In genomic region chr10:42781893-42782445, GRCh38 we compare ENCODE assay signal across 8 cellular contexts. TPM values are rescaled to one million over a fixed set of nuclear protein-coding genes. Genes with fewer than 3 reads are reported as not detected.
DNase-seq lines count a peak whose midpoint lies in the region; ATAC-seq, FAIRE-seq and TF ChIP-seq lines count a peak whose summit lies in the region.

No MANE protein-coding gene starts in this region.

- H3K9me1 ChIP-seq in K562 (ENCODE audit: control insufficient read depth, insufficient read depth, low read length): no peaks in the 10 kb centered on the region

- peak overlapping the region; percentile 79 for H3K27ac ChIP-seq in HUES64 (ENCODE audit: low read depth, low read length)
- H3K27ac ChIP-seq in K562 (ENCODE audit: extremely low read depth, low read depth, low read length): peak overlapping the region; percentile 91
- H3K27ac ChIP-seq in thoracic aorta: peak overlapping the region; percentile 86 to 94

- H3K4me1 ChIP-seq in HUES64 (ENCODE audit: insufficient read depth, low read length): peaks cover 6% of the 10 kb centered on the region; the same call in 1 of the 2 replicates
- peaks cover 0 to 12% of the 10 kb centered on the region in 2 experiments; a peak in 3 of 5 replicates for H3K4me1 ChIP-seq in K562 (replicated peaks in 1 of 2; ENCODE audit: control insufficient read depth in 2 of 2, insufficient read depth in 2 of 2, low read length in 2 of 2)
- H3K4me1 ChIP-seq in thoracic aorta (ENCODE audit: control insufficient read depth in 1 of 2, low read depth in 2 of 2): peaks cover 3 to 17% of the 10 kb centered on the region in 2 donors

- TSS peak; percentile 87 for BruUV-seq in K562 (replicated peaks; lab: Mats Ljungman, UMichigan)

- CTCF ChIA-PET in K562 (lab: Yijun Ruan, JAX; ENCODE audit: low intra/inter-chr PET ratio) (no interaction called here), HEK293T (lab: Yijun Ruan, JAX) (no interaction called here)

- WGBS in HUES64: 45% methylated on average over 18 of the region's 18 CpGs
- WGBS in K562 (ENCODE audit: insufficient coverage, low coverage, missing lambda C conversion rate): 36% methylated on average over 18 of the region's 18 CpGs

- H4K20me1 ChIP-seq in K562 (replicated peaks; ENCODE audit: control insufficient read depth, insufficient read depth, low read length): no peaks in the 10 kb centered on the region

- H3K9ac ChIP-seq in HUES64 (ENCODE audit: low read depth, low read length) (peak overlapping the region; percentile 89), K562 (ENCODE audit: insufficient read depth in 1 of 2, low read depth in 2 of 2, low read length in 2 of 2) (peak overlapping the region; percentile 93 to 95)

- TF ChIP-seq CTCF in K562 (IDR thresholded peaks at IDR 0.05 in 2 of 3, conservative IDR thresholded peaks at IDR 0.05 in 1 of 3; ENCODE audit: insufficient read depth in 2 of 3, low read depth in 1 of 3, low read length in 3 of 3): no peak
- TF ChIP-seq CTCF in thoracic aorta (IDR thresholded peaks at IDR 0.05): no peak

- DNase-seq in K562 (ENCODE audit: extremely low read depth in 1 of 4, low spot score in 3 of 4) (peak in 1 of 4 experiments; percentile 43), left kidney (ENCODE audit: low read depth, low spot score) (peak; percentile 39), thoracic aorta (ENCODE audit: low spot score) (no peak), HEK293T (ENCODE audit: extremely low spot score) (no peak), Ammon's horn (ENCODE audit: low spot score) (no peak)

- intact Hi-C loops in K562 (cut with micrococcal nuclease): loop anchor here (2.0 to 5.0 kb wide), 3 partner anchors 29 to 230 kb away; partner anchors contain the start of gene ZNF33B

- no peak for TF ChIP-seq EP300 in K562 (IDR thresholded peaks at IDR 0.05; ENCODE audit: low read length)

- H3K9me3 ChIP-seq in HUES64 (ENCODE audit: insufficient read depth, low read depth, low read length) (no peaks in the 10 kb centered on the region), K562 (replicated peaks; ENCODE audit: control insufficient read depth, insufficient read depth, low read depth, low read length) (0 out of 2 replicates have a peak, but pooled peaks cover 3% of the 10 kb centered on the region), thoracic aorta (no peaks in the 10 kb centered on the region)

- H3K4me3 ChIP-seq in HUES64 (ENCODE audit: low read length) (peak overlapping the region; percentile 93), K562 (peak overlapping the region; percentile 66), thoracic aorta (peak overlapping the region; percentile 91)

- H3K27me3 ChIP-seq in HUES64 (ENCODE audit: insufficient read depth, low read length): peaks cover 18% of the 10 kb centered on the region
- H3K27me3 ChIP-seq in K562 (ENCODE audit: control insufficient read depth in 2 of 2, insufficient read depth in 2 of 2, low read length in 2 of 2): peaks cover 0 to 7% of the 10 kb centered on the region in 2 experiments; a peak in 2 of 5 replicates
- no peaks in the 10 kb centered on the region for H3K27me3 ChIP-seq in thoracic aorta (replicated peaks; ENCODE audit: insufficient read depth)

- peak overlapping the region; percentile 94 for H3K4me2 ChIP-seq in K562 (ENCODE audit: insufficient read depth, low read length)

- no peak for TF ChIP-seq POLR2A in K562 (conservative IDR thresholded peaks at IDR 0.05)

- in situ Hi-C loops in K562 (cut with MboI): no loop called here

- no peak for TF ChIP-seq RAD21 in K562 (CRISPR knock-in tag; conservative IDR thresholded peaks at IDR 0.05 in 1 of 2, IDR thresholded peaks at IDR 0.05 in 1 of 2)

- peaks cover 30% of the 10 kb centered on the region for H3K36me3 ChIP-seq in HUES64 (ENCODE audit: insufficient read depth, low read length)
- peaks cover 32% of the 10 kb centered on the region for H3K36me3 ChIP-seq in K562 (ENCODE audit: control insufficient read depth, insufficient read depth, low read length)
- H3K36me3 ChIP-seq in thoracic aorta: peaks cover 14% of the 10 kb centered on the region

- POLR2A ChIA-PET in K562 (lab: Yijun Ruan, JAX) (interaction anchor here (0.7 to 3.2 kb wide), 8 partner anchors 9 to 140 kb away, joined by 3 to 17 read pairs (median 4); no protein-coding TSS in a partner anchor), HEK293T (lab: Yijun Ruan, JAX) (interaction anchor here (0.7 to 1.8 kb wide), 6 partner anchors 9 to 29 kb away, joined by 3 to 14 read pairs (median 5); no protein-coding TSS in a partner anchor)

- peaks cover 32% of the 10 kb centered on the region for H3K79me2 ChIP-seq in K562 (ENCODE audit: control insufficient read depth, insufficient read depth, low read length)

- peak; percentile 3 for ATAC-seq in GM18502 (IDR thresholded peaks at IDR 0.05; ENCODE audit: poor library complexity, unreplicated experiment)
- ATAC-seq in K562: peak; percentile 24
- no peak for ATAC-seq in thoracic aorta (ENCODE audit: insufficient number of reproducible peaks, low FRiP score, low read depth)
- ATAC-seq in GM21786 (IDR thresholded peaks at IDR 0.05; ENCODE audit: unreplicated experiment): no peak

- no peak for FAIRE-seq in K562 (lab: Jason Lieb, UNC)

- H2AFZ ChIP-seq in K562 (ENCODE audit: low read depth, low read length): peak overlapping the region; percentile 99

TF ChIP-seq in K562, 482 proteins besides CTCF, POLR2A, EP300 and RAD21 (continues in another document):
- TF ChIP-seq SMAD4 (CRISPR knock-in tag; conservative IDR thresholded peaks at IDR 0.05) (no peak), EGR1 (conservative IDR thresholded peaks at IDR 0.05) (no peak), SREBF2 (CRISPR knock-in tag; IDR thresholded peaks at IDR 0.05) (no peak), ZNF197 (CRISPR knock-in tag; IDR thresholded peaks at IDR 0.05; ENCODE audit: low read depth) (no peak)

TF ChIP-seq in HEK293T, 16 proteins besides CTCF, POLR2A, EP300 and RAD21:
- no peak for TF ChIP-seq LEF1 (IDR thresholded peaks at IDR 0.05; ENCODE audit: borderline replicate concordance)

RNA-seq across cellular contexts. Expression of gene BMS1, which starts 0.6 kb away (rescaled TPM):
- 27.8 TPM for polyA plus RNA-seq in HUES64 (2013, experiment 1 of 2)
- 26.8 TPM for polyA plus RNA-seq in HUES64 (2013, experiment 2 of 2)
- 13.1 and 30.2 TPM in 2 replicates for total RNA-seq in K562 (2011; cell fraction: chromatin; rRNA removed; ENCODE audit: low replicate concordance)
- total RNA-seq in K562 (2011; cell fraction: nucleolus; rRNA removed): 8.0 and 9.3 TPM in 2 replicates
- 12.4 and 12.9 TPM in 2 replicates for total RNA-seq in K562 (2011; cell fraction: nucleoplasm; rRNA removed)
- total RNA-seq in K562 (2014; rRNA removed) (36.4 and 37.0 TPM in 2 replicates), K562 (2014; rRNA removed; fragmentation: Illumina TruSeq; extraction: Trizol) (46.9 and 51.6 TPM in 2 replicates), K562 (2015; rRNA removed; fragmentation: Illumina TruSeq; extraction: Trizol) (42.8 and 44.9 TPM in 2 replicates), K562 (2021) (26.8 and 32.7 TPM in 2 replicates), thoracic aorta (10 to 100 TPM in 1 of 2 donors, 1 to 10 TPM in 1; 8.8 to 18.7 TPM)
- polyA plus RNA-seq in K562 (2011; rRNA removed) (9.1 and 13.0 TPM in 2 replicates), K562 (2014; fragmentation: Illumina TruSeq; extraction: Trizol) (34.8 and 40.8 TPM in 2 replicates), K562 (2014; fragmentation: Nextera tagmentation; extraction: Ambion mirVana) (10 to 100 TPM; 11.1 to 25.7 TPM), K562 (2014; rRNA removed) (27.1 and 30.5 TPM in 2 replicates)
- polyA plus RNA-seq in K562 (2011; cell fraction: cytosol; rRNA removed): 2.9 and 5.6 TPM in 2 replicates
- 9.9 and 10.5 TPM in 2 replicates for polyA plus RNA-seq in K562 (2011; cell fraction: nucleus; rRNA removed)
- polyA plus RNA-seq in K562 (2012): 12.8 and 27.5 TPM in 2 replicates
- 30.2 and 32.3 TPM in 2 replicates for polyA minus RNA-seq in K562 (2011; rRNA and poly(A)+ RNA removed)
- polyA minus RNA-seq in K562 (2011; cell fraction: cytosol; rRNA and poly(A)+ RNA removed): 13.2 and 14.9 TPM in 2 replicates
- polyA minus RNA-seq in K562 (2011; cell fraction: nucleus; rRNA and poly(A)+ RNA removed): 9.0 and 19.2 TPM in 2 replicates

Comparison
In these comparisons a context has a peak if more than half of its experiments do, and no peak if none do; other contexts are left out.
1. ATAC-seq: peak in GM18502 (single experiment) and K562 (single experiment); none in thoracic aorta (single experiment) and GM21786 (single experiment).
2. Peak in every context shown above with its lines, with median percentiles within 50 percentile points of each other: H3K27ac ChIP-seq and H3K4me3 ChIP-seq.